In the genomic region with DNA sequence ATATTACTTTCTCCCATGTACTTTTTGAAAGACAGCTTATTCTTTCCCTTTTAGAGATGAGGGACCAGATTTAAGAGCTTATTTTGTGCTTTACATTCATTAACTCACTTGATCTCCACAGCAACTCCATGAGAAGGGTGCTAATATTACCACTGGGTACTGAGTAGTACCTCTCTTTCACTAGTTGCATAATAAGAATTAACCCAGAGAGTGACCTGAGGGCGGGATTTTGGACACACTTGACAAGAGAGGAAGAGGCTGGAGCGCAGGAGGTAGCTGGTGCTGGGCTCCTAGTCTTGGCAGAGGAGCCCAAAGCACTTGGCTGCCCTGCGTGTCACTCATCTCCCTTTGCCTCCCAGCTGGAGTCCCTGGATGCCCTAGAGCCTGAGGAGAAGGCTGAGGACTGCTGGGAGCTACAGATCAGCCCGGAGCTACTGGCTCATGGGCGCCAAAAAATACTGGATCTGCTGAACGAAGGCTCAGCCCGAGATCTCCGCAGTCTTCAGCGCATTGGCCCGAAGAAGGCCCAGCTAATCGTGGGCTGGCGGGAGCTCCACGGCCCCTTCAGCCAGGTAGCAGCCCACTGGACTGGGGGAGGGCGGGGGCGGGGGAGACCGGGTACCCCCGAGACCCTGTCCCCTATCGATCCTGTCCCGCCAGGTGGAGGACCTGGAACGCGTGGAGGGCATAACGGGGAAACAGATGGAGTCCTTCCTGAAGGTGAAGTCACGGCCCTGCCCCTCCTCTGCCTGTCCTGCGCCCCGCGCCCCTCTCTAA, we compare ENCODE assay signal across 7 cellular contexts. TPM values are rescaled to one million over a fixed set of nuclear protein-coding genes. Genes with fewer than 3 reads are reported as not detected.
DNase-seq lines count a peak whose midpoint lies in the region; ATAC-seq and TF ChIP-seq lines count a peak whose summit lies in the region.

No MANE protein-coding gene starts in this region.

- TF ChIP-seq CTCF in WI38 (IDR thresholded peaks at IDR 0.05; ENCODE audit: low read depth, low read length): no peak
- TF ChIP-seq CTCF in glutamatergic neuron (IDR thresholded peaks at IDR 0.05; ENCODE audit: partially characterized antibody, unreplicated experiment): no peak
- no peak for TF ChIP-seq CTCF in psoas muscle (IDR thresholded peaks at IDR 0.05)
- TF ChIP-seq CTCF in GM20000 (IDR thresholded peaks at IDR 0.05; ENCODE audit: extremely low read depth, missing control alignments): no peak

- H3K4me3 ChIP-seq in WI38 (ENCODE audit: low read depth, low read length) (peak overlapping the region; percentile 74), psoas muscle (peak overlapping the region; percentile 80)

- peak overlapping the region; percentile 100 for H3K4me3 Mint-ChIP-seq in glutamatergic neuron (ENCODE audit: unreplicated experiment)

- H3K27me3 Mint-ChIP-seq in glutamatergic neuron (ENCODE audit: unreplicated experiment): peaks cover 24% of the 10 kb centered on the region

- peak overlapping the region; percentile 100 for H3K27ac Mint-ChIP-seq in glutamatergic neuron (ENCODE audit: unreplicated experiment)

- no peaks in the 10 kb centered on the region for H3K36me3 Mint-ChIP-seq in glutamatergic neuron (ENCODE audit: unreplicated experiment)

- no peaks in the 10 kb centered on the region for H3K9me3 ChIP-seq in psoas muscle

- DNase-seq in ELR (ENCODE audit: low read depth) (peak; percentile 44), M059J (ENCODE audit: low read depth) (peak; percentile 77), glutamatergic neuron (no peak), psoas muscle (peak; percentile 35 to 80), GM20000 (ENCODE audit: low spot score) (no peak)

- H3K9me3 Mint-ChIP-seq in glutamatergic neuron (ENCODE audit: unreplicated experiment): peaks cover 17% of the 10 kb centered on the region

- intact Hi-C loops in psoas muscle (cut with DNase I): loop anchor here in 1 of 2 donors (5.0 kb wide), 1 partner anchor 207 kb away; no protein-coding TSS in a partner anchor

- H3K4me1 Mint-ChIP-seq in glutamatergic neuron (ENCODE audit: low read depth, unreplicated experiment): peaks cover 21% of the 10 kb centered on the region

- 1 to 3% (median 2%) methylated on average over 18 to 26 of the region's 26 CpGs for WGBS in psoas muscle, 3 donors

- peak; percentile 6 to 61 (median 44) for ATAC-seq in psoas muscle
- ATAC-seq in GM21360 (IDR thresholded peaks at IDR 0.05; ENCODE audit: unreplicated experiment): no peak

- peaks cover 0 to 19% of the 10 kb centered on the region in 2 donors for H3K36me3 ChIP-seq in psoas muscle (ENCODE audit: insufficient read depth in 1 of 2, low read depth in 1 of 2)

- H3K27me3 ChIP-seq in psoas muscle (ENCODE audit: insufficient read depth in 3 of 3, low read length in 2 of 3): no peaks in the 10 kb centered on the region

- H3K4me1 ChIP-seq in psoas muscle: peaks cover 37% of the 10 kb centered on the region

- H3K27ac ChIP-seq in psoas muscle: peak overlapping the region; percentile 97

RNA-seq across cellular contexts. Expression of gene MAZ, which starts 1.7 kb away (rescaled TPM):
- total RNA-seq in M059J (2014; rRNA removed; shearing (Covaris generic)): 127 and 223 TPM in 2 replicates
- 369 TPM for total RNA-seq in glutamatergic neuron (ENCODE audit: unreplicated experiment)
- total RNA-seq in psoas muscle: 100 to 1,000 TPM; 112 to 161 (median 125) TPM
- 100 to 1,000 TPM in 2 of 3 donors, 10 to 100 TPM in 1; 94.9 to 193 (median 131) TPM for polyA plus RNA-seq in psoas muscle

RNA-seq across cellular contexts. Expression of gene PRRT2, which starts 7.3 kb away (rescaled TPM):
- total RNA-seq in M059J (2014; rRNA removed; shearing (Covaris generic)): 0.20 and 0.94 TPM in 2 replicates
- 91.0 TPM for total RNA-seq in glutamatergic neuron (ENCODE audit: unreplicated experiment)
- total RNA-seq in psoas muscle: 1 to 10 TPM in 1 of 4 donors, under 1 TPM in 3; 0.22 to 1.8 (median 0.75) TPM
- under 1 TPM; 0.17 to 0.44 (median 0.18) TPM for polyA plus RNA-seq in psoas muscle

RNA-seq across cellular contexts. Expression of gene PAGR1, which starts 11.3 kb away (rescaled TPM):
- 45.4 and 58.2 TPM in 2 replicates for total RNA-seq in M059J (2014; rRNA removed; shearing (Covaris generic))
- total RNA-seq in glutamatergic neuron (ENCODE audit: unreplicated experiment) (110 TPM), psoas muscle (10 to 100 TPM in 3 of 4 donors, 1 to 10 TPM in 1; 9.4 to 14.2 (median 11.0) TPM)
- 10 to 100 TPM; 19.8 to 36.8 (median 35.5) TPM for polyA plus RNA-seq in psoas muscle

RNA-seq across cellular contexts. Expression of gene KIF22, which starts 14.1 kb away (rescaled TPM):
- total RNA-seq in M059J (2014; rRNA removed; shearing (Covaris generic)): 68.6 and 79.0 TPM in 2 replicates
- total RNA-seq in glutamatergic neuron (ENCODE audit: unreplicated experiment) (31.9 TPM), psoas muscle (10 to 100 TPM; 12.6 to 23.8 (median 14.3) TPM)
- 10 to 100 TPM; 13.4 to 15.5 (median 15.5) TPM for polyA plus RNA-seq in psoas muscle

RNA-seq across cellular contexts. Expression of gene MVP, which starts 15.6 kb away (rescaled TPM):
- total RNA-seq in M059J (2014; rRNA removed; shearing (Covaris generic)): 112 and 186 TPM in 2 replicates
- total RNA-seq in glutamatergic neuron (ENCODE audit: unreplicated experiment) (82.7 TPM), psoas muscle (10 to 100 TPM; 27.9 to 75.9 (median 51.6) TPM)
- 10 to 100 TPM; 17.6 to 34.3 (median 34.1) TPM for polyA plus RNA-seq in psoas muscle

Comparison
In these comparisons a context has a peak if more than half of its experiments do, and no peak if none do; other contexts are left out.
1. DNase-seq: peak in ELR (single experiment), M059J (single experiment) and psoas muscle (2 of 2); none in glutamatergic neuron (single experiment) and GM20000 (single experiment).
2. RNA of gene PRRT2, which starts 7.3 kb away (total RNA-seq): 91.0 TPM in glutamatergic neuron (single experiment); 0.22 to 1.8 TPM in psoas muscle and 0.20 to 0.94 TPM in M059J; every median in the first group is over 10 times any median in the second.